In the genomic region with DNA sequence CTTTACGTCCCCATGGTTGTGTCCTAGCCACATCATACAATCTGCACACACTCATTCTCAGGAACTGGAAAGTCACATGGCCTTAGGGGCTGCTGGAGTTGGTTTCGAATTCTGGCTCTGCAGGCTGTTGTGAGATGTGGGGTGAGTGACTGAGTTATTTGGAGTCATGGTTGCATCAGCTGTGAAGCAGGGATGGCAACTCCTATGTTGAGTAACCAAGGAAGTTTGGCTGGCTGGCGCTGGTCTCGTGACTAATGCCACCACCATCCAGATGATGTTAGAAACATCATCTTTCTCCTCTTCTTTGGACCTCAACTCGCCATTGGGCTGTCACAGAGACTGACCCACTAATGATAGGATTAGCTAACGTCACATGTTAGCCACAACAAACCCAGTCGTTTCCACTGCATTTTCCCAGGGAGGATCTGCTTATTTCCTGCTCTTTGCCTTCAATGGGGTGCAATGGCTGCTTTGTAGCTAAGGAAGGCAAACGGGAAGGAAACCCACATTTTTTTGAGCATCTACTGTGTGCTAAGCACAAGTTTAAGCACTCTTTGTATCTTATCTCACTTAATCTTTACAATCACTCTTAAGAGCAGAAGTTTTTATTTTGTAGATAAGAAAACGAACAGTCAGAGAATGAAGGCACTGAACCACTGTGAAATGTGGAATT, we compare ENCODE assay signal across 8 cellular contexts.
DNase-seq lines count a peak whose midpoint lies in the region; ATAC-seq, FAIRE-seq and TF ChIP-seq lines count a peak whose summit lies in the region.

No MANE protein-coding gene starts in this region.

- H3K27me3 Mint-ChIP-seq in activated T-helper 17 cell treated with anti-CD3 and anti-CD28 coated beads, Interleukin-2, amount 50 U/mL, for 72 hours: peaks cover 10% of the 10 kb centered on the region
- peaks cover 6% of the 10 kb centered on the region for H3K27me3 Mint-ChIP-seq in endothelial cell (ENCODE audit: unreplicated experiment)

- H3K9me3 Mint-ChIP-seq in activated T-helper 17 cell treated with anti-CD3 and anti-CD28 coated beads, Interleukin-2, amount 50 U/mL, for 72 hours: no peaks in the 10 kb centered on the region
- no peaks in the 10 kb centered on the region for H3K9me3 Mint-ChIP-seq in endothelial cell (ENCODE audit: unreplicated experiment)

- H3K27me3 ChIP-seq in BLaER1 treated with 17β-estradiol and CSF1 and Interleukin-3, amounts not matched to agents 10 nM and 100 nM: no peaks in the 10 kb centered on the region
- H3K27me3 ChIP-seq in left lung: no peaks in the 10 kb centered on the region

- FAIRE-seq in HTR-8/SVneo (lab: Jason Lieb, UNC): no peak

- peaks cover 0 to 5% (median 0%) of the 10 kb centered on the region in 11 experiments; a peak in 2 of 22 replicates for H4K20me1 ChIP-seq in BLaER1 treated with 17β-estradiol and CSF1 and Interleukin-3, amounts not matched to agents 10 nM and 100 nM

- intact Hi-C loops in left lung (cut with DNase I): no loop called here

- peak overlapping the region; percentile 42 for H3K4me3 Mint-ChIP-seq in activated T-helper 17 cell treated with anti-CD3 and anti-CD28 coated beads, Interleukin-2, amount 50 U/mL, for 72 hours
- H3K4me3 Mint-ChIP-seq in endothelial cell (ENCODE audit: unreplicated experiment): no peak overlapping the region

- H3K4me1 ChIP-seq in BLaER1 treated with 17β-estradiol and CSF1 and Interleukin-3, amounts not matched to agents 10 nM and 100 nM: peaks cover 39 to 57% (median 47%) of the 10 kb centered on the region in 10 experiments
- peaks cover 0 to 20% of the 10 kb centered on the region in 2 donors for H3K4me1 ChIP-seq in left lung

- POLR2A ChIA-PET in GM10248 (lab: Yijun Ruan, JAX): no interaction called here

- peak overlapping the region in 10 of 11 experiments; percentile 26 to 66 (median 46); a peak in 17 of 22 replicates for H3K4me2 ChIP-seq in BLaER1 treated with 17β-estradiol and CSF1 and Interleukin-3, amounts not matched to agents 10 nM and 100 nM

- H3K36me3 Mint-ChIP-seq in activated T-helper 17 cell treated with anti-CD3 and anti-CD28 coated beads, Interleukin-2, amount 50 U/mL, for 72 hours (ENCODE audit: low read depth): no peaks in the 10 kb centered on the region
- H3K36me3 Mint-ChIP-seq in endothelial cell (ENCODE audit: low read depth, unreplicated experiment): peaks cover 48% of the 10 kb centered on the region

- H3K36me3 ChIP-seq in BLaER1 treated with 17β-estradiol and CSF1 and Interleukin-3, amounts not matched to agents 10 nM and 100 nM: peaks cover 6 to 91% (median 42%) of the 10 kb centered on the region in 11 experiments; a peak in 20 of 22 replicates
- peaks cover 0 to 51% of the 10 kb centered on the region in 2 donors for H3K36me3 ChIP-seq in left lung

- H3K9me3 ChIP-seq in BLaER1 treated with 17β-estradiol and CSF1 and Interleukin-3, amounts not matched to agents 10 nM and 100 nM (replicated peaks in 1 of 11): no peaks in the 10 kb centered on the region
- H3K9me3 ChIP-seq in left lung: no peaks in the 10 kb centered on the region

- H3K27ac ChIP-seq in BLaER1 treated with 17β-estradiol and CSF1 and Interleukin-3, amounts not matched to agents 10 nM and 100 nM: peak overlapping the region; percentile 11 to 77 (median 62); a peak in 19 of 22 replicates
- H3K27ac ChIP-seq in left lung: peak overlapping the region in 1 of 2 donors; percentile 63

- peaks cover 6% of the 10 kb centered on the region for H3K4me1 Mint-ChIP-seq in activated T-helper 17 cell treated with anti-CD3 and anti-CD28 coated beads, Interleukin-2, amount 50 U/mL, for 72 hours
- peaks cover 2% of the 10 kb centered on the region for H3K4me1 Mint-ChIP-seq in endothelial cell (ENCODE audit: unreplicated experiment)

- peak overlapping the region; percentile 82 for H3K27ac Mint-ChIP-seq in activated T-helper 17 cell treated with anti-CD3 and anti-CD28 coated beads, Interleukin-2, amount 50 U/mL, for 72 hours
- H3K27ac Mint-ChIP-seq in endothelial cell (ENCODE audit: unreplicated experiment): no peak overlapping the region

- TF ChIP-seq CTCF in left lung (IDR thresholded peaks at IDR 0.05) (no peak), GM10248 (IDR thresholded peaks at IDR 0.05; ENCODE audit: control extremely low read depth, extremely low read depth, low read depth, missing control alignments) (no peak), endothelial cell (IDR thresholded peaks at IDR 0.05; ENCODE audit: unreplicated experiment) (no peak)

- CTCF ChIA-PET in GM10248 (lab: Yijun Ruan, JAX): no interaction called here

- no peak overlapping the region for H3K4me3 ChIP-seq in BLaER1 treated with 17β-estradiol and CSF1 and Interleukin-3, amounts not matched to agents 10 nM and 100 nM
- H3K4me3 ChIP-seq in left lung: no peak overlapping the region

- peak; percentile 73 for ATAC-seq in HG02884 (IDR thresholded peaks at IDR 0.05; ENCODE audit: unreplicated experiment)
- ATAC-seq in activated T-helper 17 cell treated with anti-CD3 and anti-CD28 coated beads, Interleukin-2, amount 50 U/mL, for 72 hours (replicated peaks): peak; percentile 96
- peak; percentile 50 for ATAC-seq in left lung

- H3K9ac ChIP-seq in BLaER1 treated with 17β-estradiol and CSF1 and Interleukin-3, amounts not matched to agents 10 nM and 100 nM: peak overlapping the region in 2 of 11 experiments; percentile 42; a peak in 3 of 22 replicates

- DNase-seq in left lung: peak in 1 of 2 donors; percentile 46
- DNase-seq in NCI-H1930 (lab: John Stamatoyannopoulos, UW): no peak
- DNase-seq in GM10248 (ENCODE audit: extremely low spot score): no peak
- no peak for DNase-seq in HTR-8/SVneo (ENCODE audit: insufficient read length, low spot score)
- no peak for DNase-seq in endothelial cell (ENCODE audit: low spot score)
